15 cellular contexts compared by ENCODE assay signal in the genomic region with DNA sequence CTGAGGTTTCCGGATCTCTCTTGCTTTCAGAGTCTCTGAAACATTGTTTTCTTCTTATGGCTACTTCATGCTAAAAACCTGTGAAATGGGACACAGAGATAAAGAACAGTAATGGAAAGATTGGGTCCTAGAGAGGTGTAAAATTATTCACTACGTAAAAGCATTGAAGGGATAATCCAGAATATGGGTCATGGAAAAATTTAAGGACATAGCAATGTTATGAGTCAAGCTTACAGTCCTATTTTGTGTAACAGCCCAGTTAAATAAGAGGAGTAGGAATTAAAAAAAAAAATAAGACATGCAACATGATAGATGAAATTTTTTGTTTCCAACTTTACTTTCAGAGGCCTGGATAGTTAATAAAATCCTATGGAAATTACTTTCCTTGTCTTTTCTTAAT.
A peak's percentile ranks its signal among the peaks of the same experiment; 100 is the strongest.
DNase-seq lines count a peak whose midpoint lies in the region; ATAC-seq, FAIRE-seq and TF ChIP-seq lines count a peak whose summit lies in the region.
"Had no signal": no experiment of that assay in that cellular context is flagged by ENCODE, and none has a peak within 500 bp of the region (broad histone marks: within the 10 kb centered on the region; RNA-seq: fewer than 3 reads in every experiment).

No MANE protein-coding gene starts in this region.

- no peak for FAIRE-seq in HTR-8/SVneo (lab: Jason Lieb, UNC)
- FAIRE-seq: endometrium had no signal

- H2AFZ ChIP-seq in smooth muscle cell (ENCODE audit: low read depth) = no peak overlapping the region

- H3K4me2 ChIP-seq in smooth muscle cell = peak overlapping the region; percentile 9

- H3K27ac Mint-ChIP-seq in activated T-helper 17 cell treated with anti-CD3 and anti-CD28 coated beads, Interleukin-2, amount 50 U/mL, for 72 hours = no peak overlapping the region
- H3K27ac Mint-ChIP-seq: naive B cell had no signal

- H3K4me1 ChIP-seq in gastroesophageal sphincter (peaks cover 5 to 28% (median 5%) of the 10 kb centered on the region in 3 donors), smooth muscle cell (ENCODE audit: low read depth) (peaks cover under 1% of the 10 kb centered on the region)

- H3K36me3 ChIP-seq in gastroesophageal sphincter (no peaks in the 10 kb centered on the region), smooth muscle cell (ENCODE audit: low read depth) (no peaks in the 10 kb centered on the region)
- H3K36me3 ChIP-seq: SJCRH30, thyroid gland had no signal

- no peak overlapping the region for H3K4me3 ChIP-seq in gastroesophageal sphincter
- H3K4me3 ChIP-seq in smooth muscle cell = no peak overlapping the region
- H3K4me3 ChIP-seq: SJCRH30, thyroid gland had no signal

- no peaks in the 10 kb centered on the region for H3F3A ChIP-seq in smooth muscle cell (ENCODE audit: low read depth)

- DNase-seq in HTR-8/SVneo (ENCODE audit: insufficient read length, low spot score) = peak; percentile 31
- peak; percentile 43 for DNase-seq in astrocyte of the hippocampus (ENCODE audit: low read depth, low spot score)
- DNase-seq in smooth muscle cell (lab: John Stamatoyannopoulos, UW; ENCODE audit: unreplicated experiment) = no peak
- no peak for DNase-seq in superior temporal gyrus (ENCODE audit: extremely low spot score)
- DNase-seq: activated CD8-positive, alpha-beta memory T cell treated with anti-CD3 and anti-CD28 coated beads, Interleukin-2, amount 50 U/mL, for 4 hours; amniotic stem cell; naive B cell; NCI-H1092 treated with DMSO at 0.1 percent for 48 hours; NCI-H446; thyroid gland had no signal

- H3K36me3 Mint-ChIP-seq in activated T-helper 17 cell treated with anti-CD3 and anti-CD28 coated beads, Interleukin-2, amount 50 U/mL, for 72 hours (ENCODE audit: low read depth) = no peaks in the 10 kb centered on the region
- H3K36me3 Mint-ChIP-seq: naive B cell had no signal

- H3K27ac ChIP-seq in gastroesophageal sphincter (peak overlapping the region in 2 of 4 donors; percentile 54 to 61), smooth muscle cell (ENCODE audit: low read depth) (peak overlapping the region; percentile 37)
- H3K27ac ChIP-seq: SJCRH30 had no signal

- no peak overlapping the region for H3K9ac ChIP-seq in smooth muscle cell (ENCODE audit: low read depth)

- H3K4me3 Mint-ChIP-seq in activated T-helper 17 cell treated with anti-CD3 and anti-CD28 coated beads, Interleukin-2, amount 50 U/mL, for 72 hours = no peak overlapping the region
- H3K4me3 Mint-ChIP-seq: naive B cell had no signal

- peaks cover 5% of the 10 kb centered on the region for H3K4me1 Mint-ChIP-seq in activated T-helper 17 cell treated with anti-CD3 and anti-CD28 coated beads, Interleukin-2, amount 50 U/mL, for 72 hours
- H3K4me1 Mint-ChIP-seq: naive B cell had no signal

- peak; percentile 64 for TF ChIP-seq EP300 in gastroesophageal sphincter (IDR thresholded peaks at IDR 0.05)

- no peak for TF ChIP-seq CTCF in gastroesophageal sphincter (IDR thresholded peaks at IDR 0.05)
- no peak for TF ChIP-seq CTCF in smooth muscle cell (IDR thresholded peaks at IDR 0.05; ENCODE audit: borderline replicate concordance, insufficient read depth, poor library complexity, severe bottlenecking)

- 39 to 49% methylated on average over 2 of the region's 2 CpGs for WGBS in gastroesophageal sphincter (ENCODE audit: low coverage in 1 of 2), 2 donors
- 52% methylated on average over 2 of the region's 2 CpGs for WGBS in smooth muscle cell (ENCODE audit: low lambda C conversion rate)

- no peaks in the 10 kb centered on the region for H3K79me2 ChIP-seq in smooth muscle cell (ENCODE audit: low read depth)

- H3K9me3 Mint-ChIP-seq in activated T-helper 17 cell treated with anti-CD3 and anti-CD28 coated beads, Interleukin-2, amount 50 U/mL, for 72 hours = no peaks in the 10 kb centered on the region
- H3K9me3 Mint-ChIP-seq: naive B cell had no signal

- no peaks in the 10 kb centered on the region for H3K27me3 ChIP-seq in gastroesophageal sphincter
- no peaks in the 10 kb centered on the region for H3K27me3 ChIP-seq in smooth muscle cell (ENCODE audit: low read depth)
- H3K27me3 ChIP-seq: SJCRH30, thyroid gland had no signal

- H3K9me3 ChIP-seq in gastroesophageal sphincter = no peaks in the 10 kb centered on the region
- no peaks in the 10 kb centered on the region for H3K9me3 ChIP-seq in smooth muscle cell (replicated peaks; ENCODE audit: low read depth)
- H3K9me3 ChIP-seq: SJCRH30, thyroid gland had no signal

- no peak for TF ChIP-seq POLR2A in gastroesophageal sphincter (IDR thresholded peaks at IDR 0.05)

- H4K20me1 ChIP-seq in smooth muscle cell (ENCODE audit: low read depth) = no peaks in the 10 kb centered on the region

- peaks cover 4% of the 10 kb centered on the region for H3K27me3 Mint-ChIP-seq in activated T-helper 17 cell treated with anti-CD3 and anti-CD28 coated beads, Interleukin-2, amount 50 U/mL, for 72 hours

- ATAC-seq in gastroesophageal sphincter (peak; percentile 83), GM18519 (IDR thresholded peaks at IDR 0.05; ENCODE audit: low FRiP score, unreplicated experiment) (no peak)
- no peak for ATAC-seq in activated T-helper 17 cell treated with anti-CD3 and anti-CD28 coated beads, Interleukin-2, amount 50 U/mL, for 72 hours (replicated peaks)

Comparison
In these comparisons a context has a peak if more than half of its experiments do, and no peak if none do; other contexts are left out.
1. DNase-seq: peak in HTR-8/SVneo (single experiment) and astrocyte of the hippocampus (single experiment); none in smooth muscle cell (single experiment) and superior temporal gyrus (single experiment).